In the genomic region with DNA sequence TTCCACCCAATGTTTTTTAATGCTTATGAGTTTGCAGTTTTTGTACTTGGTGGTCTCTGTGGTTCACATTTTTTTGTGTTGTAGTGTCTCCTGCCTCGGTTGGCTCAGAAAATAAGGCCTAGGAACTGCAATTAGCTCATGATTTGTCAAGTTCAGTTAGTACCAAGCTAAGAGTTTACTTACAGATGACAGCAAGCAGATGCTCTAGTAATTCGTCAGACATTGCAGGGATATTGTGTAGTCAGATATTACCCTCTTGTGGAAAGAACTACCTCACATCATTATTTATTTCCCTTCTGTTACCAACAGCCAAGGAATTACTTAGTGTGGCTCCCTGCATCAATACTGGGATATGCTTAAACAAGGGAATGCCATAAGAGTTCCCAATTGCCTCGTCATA, we compare ENCODE assay signal across 14 cellular contexts. TPM values are rescaled to one million over a fixed set of nuclear protein-coding genes. Genes with fewer than 3 reads are reported as not detected.
DNase-seq lines count a peak whose midpoint lies in the region; ATAC-seq and TF ChIP-seq lines count a peak whose summit lies in the region.
"Had no signal": no experiment of that assay in that cellular context is flagged by ENCODE, and none has a peak within 500 bp of the region (broad histone marks: within the 10 kb centered on the region; RNA-seq: fewer than 3 reads in every experiment).

No MANE protein-coding gene starts in this region.

- DNase-seq in CD8-positive, alpha-beta T cell, result no peak
- peak; percentile 97 for DNase-seq in IMR-90
- DNase-seq in esophagus muscularis mucosa (ENCODE audit: extremely low spot score), result no peak
- DNase-seq in naive thymus-derived CD8-positive, alpha-beta T cell, result peak in 2 of 10 donors; percentile 12 to 13
- no peak for DNase-seq in NCI-H2227 treated with DMSO at 0.1 percent for 48 hours (lab: John Stamatoyannopoulos, UW)
- no peak for DNase-seq in activated CD8-positive, alpha-beta memory T cell treated with anti-CD3 and anti-CD28 coated beads, Interleukin-2, amount 10 ng/mL, durations not matched to agents 7 days and 5 days
- no peak for DNase-seq in activated naive CD4-positive, alpha-beta T cell treated with anti-CD3 and anti-CD28 coated beads, Interleukin-2, amount 50 U/mL, for 16 hours
- DNase-seq: DMS79; effector CD8-positive, alpha-beta T cell; MV-4-11; stimulated activated CD4-positive, alpha-beta T cell treated with anti-CD3 and anti-CD28 coated beads, Interleukin-15, amount 100 ng/mL, for 24 hours had no signal

- no peak overlapping the region for H2BK15ac ChIP-seq in IMR-90 (ENCODE audit: low read depth, low read length)

- 0% methylated on average over 1 of the region's 3 CpGs; no CpG with 5 or more reads in 1 of the 2 experiments for WGBS in IMR-90 (ENCODE audit: extremely low coverage in 2 of 2, insufficient read length in 1 of 2), 2 experiments
- 25% methylated on average over 3 of the region's 3 CpGs for WGBS in esophagus muscularis mucosa

- peak; percentile 34 for ATAC-seq in CD8-positive, alpha-beta T cell
- peak; percentile 87 for ATAC-seq in IMR-90 (ENCODE audit: low read depth)
- ATAC-seq in naive thymus-derived CD8-positive, alpha-beta T cell, result peak; percentile 27 to 39
- ATAC-seq in stimulated activated memory B cell treated with anti-CD40 and anti-IgM and Interleukin-4, amounts not matched to agents 10 μg/mL and 1 μg/mL and 100 μg/mL, for 72 hours, result no peak
- no peak for ATAC-seq in activated CD8-positive, alpha-beta memory T cell treated with anti-CD3 and anti-CD28 coated beads, Interleukin-2, amount 10 ng/mL, durations not matched to agents 7 days and 5 days

- H4K91ac ChIP-seq in IMR-90 (ENCODE audit: insufficient read depth, low read depth, low read length), result no peak overlapping the region

- H3K27me3 Mint-ChIP-seq in CD8-positive, alpha-beta T cell (ENCODE audit: low read depth), result no peaks in the 10 kb centered on the region
- H3K27me3 Mint-ChIP-seq in naive thymus-derived CD8-positive, alpha-beta T cell, result no peaks in the 10 kb centered on the region
- no peaks in the 10 kb centered on the region for H3K27me3 Mint-ChIP-seq in stimulated activated memory B cell treated with anti-CD40 and anti-IgM and Interleukin-4, amounts not matched to agents 10 μg/mL and 1 μg/mL and 100 μg/mL, for 72 hours
- no peaks in the 10 kb centered on the region for H3K27me3 Mint-ChIP-seq in activated CD8-positive, alpha-beta memory T cell treated with anti-CD3 and anti-CD28 coated beads, Interleukin-2, amount 10 ng/mL, durations not matched to agents 7 days and 5 days
- H3K27me3 Mint-ChIP-seq: activated naive CD4-positive, alpha-beta T cell treated with anti-CD3 and anti-CD28 coated beads, Interleukin-2, amount 50 U/mL, for 24 hours had no signal

- H3K36me3 Mint-ChIP-seq in CD8-positive, alpha-beta T cell, result peaks cover 77% of the 10 kb centered on the region
- H3K36me3 Mint-ChIP-seq in naive thymus-derived CD8-positive, alpha-beta T cell, result peaks cover 0 to 80% (median 25%) of the 10 kb centered on the region in 3 donors
- peaks cover 44% of the 10 kb centered on the region for H3K36me3 Mint-ChIP-seq in stimulated activated memory B cell treated with anti-CD40 and anti-IgM and Interleukin-4, amounts not matched to agents 10 μg/mL and 1 μg/mL and 100 μg/mL, for 72 hours
- H3K36me3 Mint-ChIP-seq in activated CD8-positive, alpha-beta memory T cell treated with anti-CD3 and anti-CD28 coated beads, Interleukin-2, amount 10 ng/mL, durations not matched to agents 7 days and 5 days, result peaks cover 36% of the 10 kb centered on the region

- peaks cover 89% of the 10 kb centered on the region for H3K4me1 Mint-ChIP-seq in CD8-positive, alpha-beta T cell (ENCODE audit: low read depth)
- H3K4me1 Mint-ChIP-seq in naive thymus-derived CD8-positive, alpha-beta T cell, result peaks cover 52 to 93% (median 86%) of the 10 kb centered on the region in 4 donors
- peaks cover 70% of the 10 kb centered on the region for H3K4me1 Mint-ChIP-seq in stimulated activated memory B cell treated with anti-CD40 and anti-IgM and Interleukin-4, amounts not matched to agents 10 μg/mL and 1 μg/mL and 100 μg/mL, for 72 hours
- H3K4me1 Mint-ChIP-seq in activated CD8-positive, alpha-beta memory T cell treated with anti-CD3 and anti-CD28 coated beads, Interleukin-2, amount 10 ng/mL, durations not matched to agents 7 days and 5 days, result peaks cover 24% of the 10 kb centered on the region

- intact Hi-C loops in CD8-positive, alpha-beta T cell (cut with DNase I, micrococcal nuclease), result loop anchor here (2.0 to 5.0 kb wide), 2 partner anchors 306 kb away; no protein-coding TSS in a partner anchor
- intact Hi-C loops in IMR-90 (cut with micrococcal nuclease) (loop anchor here (5.0 kb wide), 1 partner anchor 226 kb away; no protein-coding TSS in a partner anchor), esophagus muscularis mucosa (cut with DNase I) (loop anchor here (5.0 kb wide), 1 partner anchor 306 kb away; no protein-coding TSS in a partner anchor)

- peaks cover 10% of the 10 kb centered on the region for H3K9me1 ChIP-seq in IMR-90 (ENCODE audit: insufficient read depth, low read length)

- no peak overlapping the region for H2BK120ac ChIP-seq in IMR-90 (ENCODE audit: low read depth, low read length)

- TF ChIP-seq POLR2A in IMR-90 (IDR thresholded peaks at IDR 0.05; ENCODE audit: low read depth, low read length) (no peak), esophagus muscularis mucosa (IDR thresholded peaks at IDR 0.05; ENCODE audit: low read depth) (no peak)

- dilution Hi-C loops in IMR-90 (cut with HindIII; ENCODE audit: low sequenced_read_pairs, unreplicated experiment), result no loop called here

- H2BK5ac ChIP-seq in IMR-90 (ENCODE audit: low read depth, low read length, poor library complexity, severe bottlenecking), result peak overlapping the region; percentile 74

- H4K5ac ChIP-seq in IMR-90 (ENCODE audit: low read depth, low read length), result no peak overlapping the region

- no peak overlapping the region for H3K23ac ChIP-seq in IMR-90 (ENCODE audit: low read depth, low read length)

- peak overlapping the region; percentile 51; the same call in 1 of the 2 replicates for H3K4me2 ChIP-seq in IMR-90 (ENCODE audit: low read depth, low read length)

- no peaks in the 10 kb centered on the region for H3K9me3 ChIP-seq in CD8-positive, alpha-beta T cell (ENCODE audit: low read length)
- no peaks in the 10 kb centered on the region for H3K9me3 ChIP-seq in IMR-90 (ENCODE audit: control insufficient read depth, insufficient read depth, low read length)
- no peaks in the 10 kb centered on the region for H3K9me3 ChIP-seq in esophagus muscularis mucosa

- no peak overlapping the region for H3K56ac ChIP-seq in IMR-90 (ENCODE audit: extremely low read depth, insufficient read depth, low read length)

- no peak overlapping the region for H2AK9ac ChIP-seq in IMR-90 (replicated peaks; ENCODE audit: low read depth, low read length, poor library complexity)

- no peak overlapping the region for H3K9ac ChIP-seq in IMR-90 (ENCODE audit: low read depth, low read length)

- no TSS peak for BruUV-seq in IMR-90 (replicated peaks; lab: Mats Ljungman, UMichigan)

- H3K4ac ChIP-seq in IMR-90 (ENCODE audit: low read depth, low read length), result no peak overlapping the region

- H3K27ac Mint-ChIP-seq in CD8-positive, alpha-beta T cell, result peak overlapping the region; percentile 33
- H3K27ac Mint-ChIP-seq in naive thymus-derived CD8-positive, alpha-beta T cell, result peak overlapping the region in 8 of 10 donors; percentile 5 to 83 (median 46)
- H3K27ac Mint-ChIP-seq in stimulated activated memory B cell treated with anti-CD40 and anti-IgM and Interleukin-4, amounts not matched to agents 10 μg/mL and 1 μg/mL and 100 μg/mL, for 72 hours, result no peak overlapping the region
- H3K27ac Mint-ChIP-seq in activated CD8-positive, alpha-beta memory T cell treated with anti-CD3 and anti-CD28 coated beads, Interleukin-2, amount 10 ng/mL, durations not matched to agents 7 days and 5 days, result no peak overlapping the region

- H3K4me3 ChIP-seq in CD8-positive, alpha-beta T cell (ENCODE audit: low read depth, low read length), result no peak overlapping the region
- H3K4me3 ChIP-seq in IMR-90 (ENCODE audit: insufficient read depth, low read depth, low read length) (no peak overlapping the region), esophagus muscularis mucosa (no peak overlapping the region)

- H3K9me3 Mint-ChIP-seq in CD8-positive, alpha-beta T cell, result no peaks in the 10 kb centered on the region
- no peaks in the 10 kb centered on the region for H3K9me3 Mint-ChIP-seq in naive thymus-derived CD8-positive, alpha-beta T cell
- H3K9me3 Mint-ChIP-seq in stimulated activated memory B cell treated with anti-CD40 and anti-IgM and Interleukin-4, amounts not matched to agents 10 μg/mL and 1 μg/mL and 100 μg/mL, for 72 hours, result no peaks in the 10 kb centered on the region
- no peaks in the 10 kb centered on the region for H3K9me3 Mint-ChIP-seq in activated CD8-positive, alpha-beta memory T cell treated with anti-CD3 and anti-CD28 coated beads, Interleukin-2, amount 10 ng/mL, durations not matched to agents 7 days and 5 days (ENCODE audit: low read depth)
- H3K9me3 Mint-ChIP-seq: activated naive CD4-positive, alpha-beta T cell treated with anti-CD3 and anti-CD28 coated beads, Interleukin-2, amount 50 U/mL, for 24 hours; neural crest cell had no signal

- TF ChIP-seq EP300 in esophagus muscularis mucosa (IDR thresholded peaks at IDR 0.05), result no peak

- H2AK5ac ChIP-seq in IMR-90 (ENCODE audit: low read depth, low read length), result no peak overlapping the region

- no peak overlapping the region for H3K18ac ChIP-seq in IMR-90 (ENCODE audit: low read depth, low read length)

- POLR2A ChIA-PET in CD8-positive, alpha-beta T cell (lab: Charles Lee), result interaction anchor here (1.0 kb wide), 2 partner anchors 84 to 308 kb away, joined by 3 read pairs; no protein-coding TSS in a partner anchor
- POLR2A ChIA-PET in IMR-90 (lab: Charles Lee; ENCODE audit: unreplicated experiment), result no interaction called here
- POLR2A ChIA-PET in naive thymus-derived CD8-positive, alpha-beta T cell (lab: Charles Lee), result interaction anchor here (1.0 to 1.2 kb wide), 3 partner anchors 9 to 233 kb away, joined by 3 read pairs; no protein-coding TSS in a partner anchor

- H3K27me3 ChIP-seq in CD8-positive, alpha-beta T cell (ENCODE audit: insufficient read depth, low read length), result no peaks in the 10 kb centered on the region
- H3K27me3 ChIP-seq in IMR-90 (ENCODE audit: control insufficient read depth, insufficient read depth, low read length) (no peaks in the 10 kb centered on the region), esophagus muscularis mucosa (no peaks in the 10 kb centered on the region)

- H3K4me3 Mint-ChIP-seq in CD8-positive, alpha-beta T cell, result no peak overlapping the region
- peak overlapping the region in 7 of 10 donors; percentile 2 to 70 (median 39) for H3K4me3 Mint-ChIP-seq in naive thymus-derived CD8-positive, alpha-beta T cell
- no peak overlapping the region for H3K4me3 Mint-ChIP-seq in stimulated activated memory B cell treated with anti-CD40 and anti-IgM and Interleukin-4, amounts not matched to agents 10 μg/mL and 1 μg/mL and 100 μg/mL, for 72 hours
- no peak overlapping the region for H3K4me3 Mint-ChIP-seq in activated CD8-positive, alpha-beta memory T cell treated with anti-CD3 and anti-CD28 coated beads, Interleukin-2, amount 10 ng/mL, durations not matched to agents 7 days and 5 days
- H3K4me3 Mint-ChIP-seq: activated naive CD4-positive, alpha-beta T cell treated with anti-CD3 and anti-CD28 coated beads, Interleukin-2, amount 50 U/mL, for 24 hours; neural crest cell had no signal

- no peak overlapping the region for H4K8ac ChIP-seq in IMR-90 (ENCODE audit: low read depth in 2 of 2, low read length in 2 of 2)

- no peak overlapping the region for H3K14ac ChIP-seq in IMR-90 (replicated peaks; ENCODE audit: low read depth, low read length)

- in situ Hi-C loops in IMR-90 (cut with MboI; ENCODE audit: low sequenced_read_pairs), result no loop called here

- peaks cover 80% of the 10 kb centered on the region for H3K4me1 ChIP-seq in CD8-positive, alpha-beta T cell (ENCODE audit: insufficient read depth, low read length)
- H3K4me1 ChIP-seq in IMR-90 (ENCODE audit: control insufficient read depth, insufficient read depth, low read length), result peaks cover 12% of the 10 kb centered on the region
- peaks cover 72 to 94% (median 91%) of the 10 kb centered on the region in 4 donors for H3K4me1 ChIP-seq in esophagus muscularis mucosa

- TF ChIP-seq RAD21 in IMR-90 (IDR thresholded peaks at IDR 0.05; ENCODE audit: low read length), result peak; percentile 62

- peaks cover 8% of the 10 kb centered on the region for H3K36me3 ChIP-seq in CD8-positive, alpha-beta T cell (ENCODE audit: insufficient read depth, low read length)
- peaks cover 7% of the 10 kb centered on the region for H3K36me3 ChIP-seq in IMR-90 (ENCODE audit: control insufficient read depth, insufficient read depth, low read length)
- peaks cover 6 to 8% (median 7%) of the 10 kb centered on the region in 4 donors for H3K36me3 ChIP-seq in esophagus muscularis mucosa

- no peak overlapping the region for H2BK20ac ChIP-seq in IMR-90 (ENCODE audit: low read depth, low read length)

- CTCF ChIA-PET in CD8-positive, alpha-beta T cell (lab: Charles Lee), result interaction anchor here (0.7 to 1.9 kb wide), 9 partner anchors 11 to 316 kb away, joined by 3 to 6 read pairs (median 4); no protein-coding TSS in a partner anchor
- CTCF ChIA-PET in IMR-90 (lab: Yijun Ruan, JAX), result interaction anchor here (0.6 to 1.1 kb wide), 3 partner anchors 12 to 307 kb away, joined by 3 read pairs; no protein-coding TSS in a partner anchor
- CTCF ChIA-PET in activated CD8-positive, alpha-beta memory T cell treated with anti-CD3 and anti-CD28 coated beads, Interleukin-2, amount 10 ng/mL, durations not matched to agents 7 days and 5 days (lab: Charles Lee), result interaction anchor here (1.0 to 2.0 kb wide), 2 partner anchors 10 to 280 kb away, joined by 3 to 6 read pairs; no protein-coding TSS in a partner anchor

- TF ChIP-seq CTCF in CD8-positive, alpha-beta T cell (IDR thresholded peaks at IDR 0.05), result no peak
- peak; percentile 42; the same call in 1 of the 2 replicates for TF ChIP-seq CTCF in IMR-90 (conservative IDR thresholded peaks at IDR 0.05; ENCODE audit: low read depth, low read length)
- peak; percentile 15 to 37 (median 22) for TF ChIP-seq CTCF in esophagus muscularis mucosa (IDR thresholded peaks at IDR 0.05)

- peaks cover 15% of the 10 kb centered on the region; the same call in 1 of the 2 replicates for H4K20me1 ChIP-seq in IMR-90 (ENCODE audit: insufficient read depth, low read length)

- H3K27ac ChIP-seq in CD8-positive, alpha-beta T cell (ENCODE audit: low read depth, low read length), result no peak overlapping the region
- no peak overlapping the region for H3K27ac ChIP-seq in IMR-90 (ENCODE audit: insufficient read depth, low read length)
- peak overlapping the region; percentile 40 to 63 (median 55) for H3K27ac ChIP-seq in esophagus muscularis mucosa (replicated peaks in 1 of 4)

- no peak overlapping the region for H2AFZ ChIP-seq in IMR-90 (replicated peaks; ENCODE audit: low read length, poor library complexity)

- peaks cover 15 to 59% of the 10 kb centered on the region in 2 experiments for H3K79me1 ChIP-seq in IMR-90 (ENCODE audit: low read depth in 1 of 2, low read length in 2 of 2)

RNA-seq across cellular contexts. Expression of gene DYRK2, which starts 14.6 kb away (rescaled TPM):
- total RNA-seq in CD8-positive, alpha-beta T cell, result 100 to 1,000 TPM; 118 to 122 TPM
- total RNA-seq in IMR-90 (2012; rRNA removed), result 20.3 and 23.1 TPM in 2 replicates
- 16.3 and 17.1 TPM in 2 replicates for polyA plus RNA-seq in IMR-90 (2012; rRNA removed)
- 7.6 and 11.1 TPM in 2 replicates for polyA plus RNA-seq in IMR-90 (2012; cell fraction: cytosol; rRNA removed)
- polyA plus RNA-seq in IMR-90 (2012; cell fraction: nucleus; rRNA removed; ENCODE audit: low replicate concordance), result 18.4 and 19.6 TPM in 2 replicates
- total RNA-seq in esophagus muscularis mucosa, result 10 to 100 TPM; 22.2 to 57.9 (median 36.9) TPM
- total RNA-seq in naive thymus-derived CD8-positive, alpha-beta T cell, result 100 to 1,000 TPM; 189 to 206 TPM
- 10 to 100 TPM; 47.7 to 94.7 (median 62.4) TPM for polyA plus RNA-seq in naive thymus-derived CD8-positive, alpha-beta T cell
- total RNA-seq in activated CD8-positive, alpha-beta memory T cell treated with anti-CD3 and anti-CD28 coated beads, Interleukin-2, amount 10 ng/mL, durations not matched to agents 7 days and 5 days, result 10 to 100 TPM; 27.7 to 46.6 TPM

Comparison
In these comparisons a context has a peak if more than half of its experiments do, and no peak if none do; other contexts are left out.
1. ATAC-seq: peak in CD8-positive, alpha-beta T cell (single experiment), IMR-90 (single experiment) and naive thymus-derived CD8-positive, alpha-beta T cell (2 of 2); none in stimulated activated memory B cell treated with anti-CD40 and anti-IgM and Interleukin-4, amounts not matched to agents 10 μg/mL and 1 μg/mL and 100 μg/mL, for 72 hours (single experiment) and activated CD8-positive, alpha-beta memory T cell treated with anti-CD3 and anti-CD28 coated beads, Interleukin-2, amount 10 ng/mL, durations not matched to agents 7 days and 5 days (single experiment).
2. H3K27ac ChIP-seq: peak in esophagus muscularis mucosa (4 of 4); none in CD8-positive, alpha-beta T cell (single experiment) and IMR-90 (single experiment).
3. H3K27ac Mint-ChIP-seq: peak in CD8-positive, alpha-beta T cell (single experiment) and naive thymus-derived CD8-positive, alpha-beta T cell (8 of 10); none in stimulated activated memory B cell treated with anti-CD40 and anti-IgM and Interleukin-4, amounts not matched to agents 10 μg/mL and 1 μg/mL and 100 μg/mL, for 72 hours (single experiment) and activated CD8-positive, alpha-beta memory T cell treated with anti-CD3 and anti-CD28 coated beads, Interleukin-2, amount 10 ng/mL, durations not matched to agents 7 days and 5 days (single experiment).
4. H3K4me3 Mint-ChIP-seq: peak in naive thymus-derived CD8-positive, alpha-beta T cell (7 of 10); none in CD8-positive, alpha-beta T cell (single experiment), stimulated activated memory B cell treated with anti-CD40 and anti-IgM and Interleukin-4, amounts not matched to agents 10 μg/mL and 1 μg/mL and 100 μg/mL, for 72 hours (single experiment) and activated CD8-positive, alpha-beta memory T cell treated with anti-CD3 and anti-CD28 coated beads, Interleukin-2, amount 10 ng/mL, durations not matched to agents 7 days and 5 days (single experiment).